Comparison of ENCODE assay signal across 29 cellular contexts in genomic region chr22:19533857-19534256, GRCh38. TPM values are rescaled to one million over a fixed set of nuclear protein-coding genes. Genes with fewer than 3 reads are reported as not detected.
DNase-seq lines count a peak whose midpoint lies in the region; FAIRE-seq and TF ChIP-seq lines count a peak whose summit lies in the region.
"Had no signal": no experiment of that assay in that cellular context is flagged by ENCODE, and none has a peak within 500 bp of the region (broad histone marks: within the 10 kb centered on the region; RNA-seq: fewer than 3 reads in every experiment).

No MANE protein-coding gene starts in this region.

- CTCF ChIA-PET in endothelial cell of umbilical vein (lab: Charles Lee) = interaction anchor here (1.2 to 1.7 kb wide), 6 partner anchors 10 to 96 kb away, joined by 3 to 9 read pairs (median 4); partner anchors contain the start of gene CLDN5

- H3K9ac ChIP-seq in Loucy (ENCODE audit: low read depth, low read length, poor library complexity, severe bottlenecking) (peak overlapping the region; percentile 62), endothelial cell of umbilical vein (replicated peaks; ENCODE audit: extremely low read depth, insufficient read depth, low read length) (no peak overlapping the region)
- H3K9ac ChIP-seq: BLaER1 had no signal

- BruUV-seq in endothelial cell of umbilical vein (replicated peaks; lab: Mats Ljungman, UMichigan) = no TSS peak

- no peak for TF ChIP-seq POLR2A in endothelial cell of umbilical vein (IDR thresholded peaks at IDR 0.05; ENCODE audit: low read depth, low read length)

- no peaks in the 10 kb centered on the region for H3K36me3 ChIP-seq in Loucy (ENCODE audit: insufficient read depth, low read length)
- H3K36me3 ChIP-seq in endothelial cell of umbilical vein (ENCODE audit: control insufficient read depth in 2 of 2, extremely low read depth in 1 of 2, insufficient read depth in 2 of 2, low read length in 2 of 2) = no peaks in the 10 kb centered on the region
- H3K36me3 ChIP-seq: BE2C, BLaER1 had no signal

- intact Hi-C loops in endothelial cell of umbilical vein (cut with micrococcal nuclease) = loop anchor here (1.0 kb wide), 1 partner anchor 9 kb away; no protein-coding TSS in a partner anchor

- no peaks in the 10 kb centered on the region for H3K27me3 ChIP-seq in Loucy (ENCODE audit: insufficient read depth, low read length, poor library complexity, severe bottlenecking)
- H3K27me3 ChIP-seq in endothelial cell of umbilical vein (ENCODE audit: control insufficient read depth in 2 of 2, insufficient read depth in 2 of 2, low read length in 2 of 2) = no peaks in the 10 kb centered on the region
- H3K27me3 ChIP-seq: BE2C, BLaER1 had no signal

- no peak for TF ChIP-seq CTCF in Loucy (conservative IDR thresholded peaks at IDR 0.05; ENCODE audit: low read length)
- TF ChIP-seq CTCF in VCaP (conservative IDR thresholded peaks at IDR 0.05) = no peak
- no peak for TF ChIP-seq CTCF in endothelial cell of umbilical vein (IDR thresholded peaks at IDR 0.05; ENCODE audit: extremely low read depth in 1 of 2, insufficient read depth in 1 of 2, low read depth in 1 of 2, low read length in 2 of 2)

- dilution Hi-C loops in endothelial cell of umbilical vein (cut with MboI; ENCODE audit: extremely low pct_ligation_motif_present, low sequenced_read_pairs) = no loop called here

- POLR2A ChIA-PET in endothelial cell of umbilical vein (lab: Charles Lee) = interaction anchor here (1.1 kb wide), 1 partner anchor 10 kb away, joined by 6 read pairs; the partner anchor contains the start of gene CLDN5

- peaks cover 48% of the 10 kb centered on the region for H3K4me1 ChIP-seq in Loucy (ENCODE audit: insufficient read depth, low read length, poor library complexity, severe bottlenecking)
- H3K4me1 ChIP-seq in endothelial cell of umbilical vein (ENCODE audit: control insufficient read depth, extremely low read depth, insufficient read depth, low read length) = peaks cover 34% of the 10 kb centered on the region
- H3K4me1 ChIP-seq: BE2C had no signal

- FAIRE-seq in endothelial cell of umbilical vein (lab: Jason Lieb, UNC) = peak; percentile 38
- FAIRE-seq: A204.1, GM12878, GM12892, GM18507, GM19239 had no signal

- H2AFZ ChIP-seq in Loucy (ENCODE audit: low read length) (no peak overlapping the region), endothelial cell of umbilical vein (ENCODE audit: low read depth, low read length) (no peak overlapping the region)

- H3K27ac ChIP-seq in VCaP (peak overlapping the region; percentile 91), endothelial cell of umbilical vein (ENCODE audit: insufficient read depth, low read depth, low read length) (peak overlapping the region; percentile 20)
- H3K27ac ChIP-seq: BLaER1 had no signal

- H3K9me1 ChIP-seq in endothelial cell of umbilical vein (replicated peaks; ENCODE audit: control insufficient read depth, extremely low read depth, insufficient read depth, low read length) = no peaks in the 10 kb centered on the region

- no peaks in the 10 kb centered on the region for H3K9me3 ChIP-seq in Loucy (ENCODE audit: insufficient read depth, low read depth, low read length)
- H3K9me3 ChIP-seq in endothelial cell of umbilical vein (replicated peaks; ENCODE audit: control insufficient read depth, insufficient read depth, low read length) = no peaks in the 10 kb centered on the region
- H3K9me3 ChIP-seq: BE2C, BLaER1 had no signal

- H3K4me3 ChIP-seq in Loucy (ENCODE audit: low read length, poor library complexity, severe bottlenecking) = peak overlapping the region; percentile 38
- H3K4me3 ChIP-seq in endothelial cell of umbilical vein (replicated peaks in 1 of 3; ENCODE audit: insufficient read depth in 1 of 3, low read depth in 1 of 3, low read length in 3 of 3) = no peak overlapping the region
- H3K4me3 ChIP-seq: BLaER1, GM12878 had no signal

- H3K9me2 ChIP-seq in Loucy (replicated peaks; ENCODE audit: low read depth, low read length) = no peaks in the 10 kb centered on the region

- peak overlapping the region; percentile 59 for H3K4me2 ChIP-seq in Loucy (ENCODE audit: low read depth, low read length, poor library complexity, severe bottlenecking)
- H3K4me2 ChIP-seq in endothelial cell of umbilical vein (ENCODE audit: insufficient read depth, low read length) = peak overlapping the region; percentile 49

- no peaks in the 10 kb centered on the region for H4K20me1 ChIP-seq in Loucy (ENCODE audit: insufficient read depth, low read length, poor library complexity, severe bottlenecking)
- H4K20me1 ChIP-seq in endothelial cell of umbilical vein (replicated peaks; ENCODE audit: control insufficient read depth, extremely low read depth, insufficient read depth, low read length) = no peaks in the 10 kb centered on the region
- H4K20me1 ChIP-seq: BLaER1 had no signal

- H3K79me2 ChIP-seq in Loucy (ENCODE audit: insufficient read depth, low read length) (no peaks in the 10 kb centered on the region), endothelial cell of umbilical vein (ENCODE audit: control insufficient read depth, insufficient read depth, low read length) (no peaks in the 10 kb centered on the region)

- peaks cover 12% of the 10 kb centered on the region for H3F3A ChIP-seq in Loucy (ENCODE audit: low read depth)

- DNase-seq in endothelial cell of umbilical vein (ENCODE audit: low read depth, low spot score) = peak; percentile 31
- no peak for DNase-seq in amygdala (lab: John Stamatoyannopoulos, UW)
- no peak for DNase-seq in activated gamma-delta T cell (lab: John Stamatoyannopoulos, UW)
- DNase-seq: 8988T; ACHN; BE2C; C1 segment of cervical spinal cord; CD4-positive, alpha-beta memory T cell; CD4-positive, CD25-positive, alpha-beta regulatory T cell; CD8-positive, alpha-beta memory T cell; COR-L47; DMS 273 treated with DMSO at 0.1 percent for 48 hours; DMS153; DMS53; DMS79; DND-41; EL; GDM1 had no signal

TF ChIP-seq in endothelial cell of umbilical vein, 7 proteins besides CTCF, POLR2A, EP300 and RAD21:
- TF ChIP-seq GATA2 (IDR thresholded peaks at IDR 0.05; ENCODE audit: insufficient read depth, insufficient read length, low read depth, low read length) (no peak), MAX (IDR thresholded peaks at IDR 0.05; ENCODE audit: insufficient read depth, insufficient read length) (no peak), MYC (IDR thresholded peaks at IDR 0.05; ENCODE audit: low read depth, low read length) (no peak), POLR2AphosphoS5 (IDR thresholded peaks at IDR 0.05; ENCODE audit: insufficient read depth, low read depth, low read length) (no peak), JUN (IDR thresholded peaks at IDR 0.05; ENCODE audit: borderline replicate concordance, insufficient read depth, insufficient read length, low read depth) (no peak), FOS (IDR thresholded peaks at IDR 0.05; ENCODE audit: borderline replicate concordance, insufficient read depth, low read length) (no peak), EZH2 (IDR thresholded peaks at IDR 0.05; ENCODE audit: borderline replicate concordance, low read depth, low read length, severe bottlenecking) (no peak)

RNA-seq across cellular contexts. Expression of gene CLDN5, which starts 9.6 kb away (rescaled TPM):
- total RNA-seq in endothelial cell of umbilical vein = 165 and 198 TPM in 2 replicates
- 252 and 295 TPM in 2 replicates for polyA plus RNA-seq in endothelial cell of umbilical vein
- polyA plus RNA-seq in endothelial cell of umbilical vein (2011; cell fraction: cytosol; rRNA removed) = 89.2 and 151 TPM in 2 replicates
- 50.1 and 55.8 TPM in 2 replicates for polyA plus RNA-seq in endothelial cell of umbilical vein (2011; cell fraction: nucleus; rRNA removed)
- polyA plus RNA-seq in endothelial cell of umbilical vein (2012) = 50.1 and 57.2 TPM in 2 replicates
- 41.2 and 60.9 TPM in 2 replicates for polyA minus RNA-seq in endothelial cell of umbilical vein
- not detected for polyA minus RNA-seq in endothelial cell of umbilical vein (2011; cell fraction: cytosol; rRNA and poly(A)+ RNA removed)
- polyA minus RNA-seq in endothelial cell of umbilical vein (2011; cell fraction: nucleus; rRNA and poly(A)+ RNA removed) = 17.7 and 35.2 TPM in 2 replicates
- total RNA-seq: CD4-positive, alpha-beta memory T cell; CD8-positive, alpha-beta memory T cell; G401 had no signal
- polyA plus RNA-seq: AG04450; CD8-positive, alpha-beta memory T cell; GM12878 had no signal

RNA-seq across cellular contexts. Expression of gene CDC45, which starts 54.1 kb away (rescaled TPM):
- total RNA-seq in endothelial cell of umbilical vein = 40.6 and 44.7 TPM in 2 replicates
- 33.2 and 36.6 TPM in 2 replicates for polyA plus RNA-seq in endothelial cell of umbilical vein
- polyA plus RNA-seq in endothelial cell of umbilical vein (2011; cell fraction: cytosol; rRNA removed) = 43.5 and 50.0 TPM in 2 replicates
- 72.3 and 91.0 TPM in 2 replicates for polyA plus RNA-seq in endothelial cell of umbilical vein (2011; cell fraction: nucleus; rRNA removed)
- polyA plus RNA-seq in endothelial cell of umbilical vein (2012) = 17.1 and 34.7 TPM in 2 replicates
- 32.7 and 40.4 TPM in 2 replicates for polyA minus RNA-seq in endothelial cell of umbilical vein
- 25.7 TPM for polyA minus RNA-seq in endothelial cell of umbilical vein (2011; cell fraction: cytosol; rRNA and poly(A)+ RNA removed)
- 28.9 and 31.7 TPM in 2 replicates for polyA minus RNA-seq in endothelial cell of umbilical vein (2011; cell fraction: nucleus; rRNA and poly(A)+ RNA removed)
- polyA plus RNA-seq: CD14-positive monocyte had no signal

RNA-seq across cellular contexts. Expression of gene UFD1, which starts 54.9 kb away (rescaled TPM):
- 122 and 127 TPM in 2 replicates for total RNA-seq in endothelial cell of umbilical vein
- polyA plus RNA-seq in endothelial cell of umbilical vein = 221 and 228 TPM in 2 replicates
- polyA plus RNA-seq in endothelial cell of umbilical vein (2011; cell fraction: cytosol; rRNA removed) = 206 and 231 TPM in 2 replicates
- 165 and 194 TPM in 2 replicates for polyA plus RNA-seq in endothelial cell of umbilical vein (2011; cell fraction: nucleus; rRNA removed)
- 125 and 207 TPM in 2 replicates for polyA plus RNA-seq in endothelial cell of umbilical vein (2012)
- polyA minus RNA-seq in endothelial cell of umbilical vein = 288 and 289 TPM in 2 replicates
- 33.1 TPM for polyA minus RNA-seq in endothelial cell of umbilical vein (2011; cell fraction: cytosol; rRNA and poly(A)+ RNA removed)
- 77.9 and 102 TPM in 2 replicates for polyA minus RNA-seq in endothelial cell of umbilical vein (2011; cell fraction: nucleus; rRNA and poly(A)+ RNA removed)
